1 cellular context compared by ENCODE assay signal in the genomic region with DNA sequence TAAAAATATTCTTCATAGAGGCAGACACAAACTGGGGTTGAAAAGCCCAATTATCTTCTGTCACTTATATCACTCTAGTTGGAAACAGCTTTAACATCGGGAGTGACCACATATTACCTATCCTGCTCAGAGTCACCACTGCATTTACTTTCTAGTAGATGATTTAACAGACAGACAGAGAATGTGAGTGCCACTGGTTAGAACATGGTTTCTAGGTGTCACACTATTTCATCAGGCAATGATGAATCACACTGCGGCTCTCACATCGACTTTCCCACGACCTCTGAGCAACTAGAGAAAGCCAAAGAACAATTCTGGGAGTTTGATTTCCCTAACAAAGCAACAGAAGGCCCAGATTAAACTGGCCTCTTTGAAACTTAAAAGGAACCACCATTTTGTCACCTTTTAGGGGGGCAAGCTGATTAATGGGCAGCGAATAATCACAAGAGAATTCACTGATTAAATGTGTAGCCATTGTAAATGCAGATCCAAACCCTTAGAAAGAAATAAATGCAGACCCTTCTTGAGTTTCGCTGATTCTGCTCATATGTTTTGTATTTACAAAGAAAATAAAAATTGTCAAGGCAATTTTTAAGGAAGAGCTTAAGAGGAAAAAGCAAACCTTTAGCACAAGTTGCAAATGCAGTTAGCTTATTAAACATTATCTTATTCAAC.
TF ChIP-seq lines count a peak whose summit lies in the region.

No MANE protein-coding gene starts in this region.

TF ChIP-seq in A549, 52 proteins besides CTCF, POLR2A, EP300 and RAD21:
- TF ChIP-seq, protein P1, sequence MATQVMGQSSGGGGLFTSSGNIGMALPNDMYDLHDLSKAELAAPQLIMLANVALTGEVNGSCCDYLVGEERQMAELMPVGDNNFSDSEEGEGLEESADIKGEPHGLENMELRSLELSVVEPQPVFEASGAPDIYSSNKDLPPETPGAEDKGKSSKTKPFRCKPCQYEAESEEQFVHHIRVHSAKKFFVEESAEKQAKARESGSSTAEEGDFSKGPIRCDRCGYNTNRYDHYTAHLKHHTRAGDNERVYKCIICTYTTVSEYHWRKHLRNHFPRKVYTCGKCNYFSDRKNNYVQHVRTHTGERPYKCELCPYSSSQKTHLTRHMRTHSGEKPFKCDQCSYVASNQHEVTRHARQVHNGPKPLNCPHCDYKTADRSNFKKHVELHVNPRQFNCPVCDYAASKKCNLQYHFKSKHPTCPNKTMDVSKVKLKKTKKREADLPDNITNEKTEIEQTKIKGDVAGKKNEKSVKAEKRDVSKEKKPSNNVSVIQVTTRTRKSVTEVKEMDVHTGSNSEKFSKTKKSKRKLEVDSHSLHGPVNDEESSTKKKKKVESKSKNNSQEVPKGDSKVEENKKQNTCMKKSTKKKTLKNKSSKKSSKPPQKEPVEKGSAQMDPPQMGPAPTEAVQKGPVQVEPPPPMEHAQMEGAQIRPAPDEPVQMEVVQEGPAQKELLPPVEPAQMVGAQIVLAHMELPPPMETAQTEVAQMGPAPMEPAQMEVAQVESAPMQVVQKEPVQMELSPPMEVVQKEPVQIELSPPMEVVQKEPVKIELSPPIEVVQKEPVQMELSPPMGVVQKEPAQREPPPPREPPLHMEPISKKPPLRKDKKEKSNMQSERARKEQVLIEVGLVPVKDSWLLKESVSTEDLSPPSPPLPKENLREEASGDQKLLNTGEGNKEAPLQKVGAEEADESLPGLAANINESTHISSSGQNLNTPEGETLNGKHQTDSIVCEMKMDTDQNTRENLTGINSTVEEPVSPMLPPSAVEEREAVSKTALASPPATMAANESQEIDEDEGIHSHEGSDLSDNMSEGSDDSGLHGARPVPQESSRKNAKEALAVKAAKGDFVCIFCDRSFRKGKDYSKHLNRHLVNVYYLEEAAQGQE (IDR thresholded peaks at IDR 0.05): no peak
- no peak for TF ChIP-seq CHD4 (IDR thresholded peaks at IDR 0.05; ENCODE audit: borderline replicate concordance)
- TF ChIP-seq FOSL2 (IDR thresholded peaks at IDR 0.05): 0 out of 2 replicates have a peak, but pooled peaks have one; percentile 26
- TF ChIP-seq FOSL2 (CRISPR knock-in tag; IDR thresholded peaks at IDR 0.05): no peak
